31 cellular contexts compared by ENCODE assay signal in the genomic region with DNA sequence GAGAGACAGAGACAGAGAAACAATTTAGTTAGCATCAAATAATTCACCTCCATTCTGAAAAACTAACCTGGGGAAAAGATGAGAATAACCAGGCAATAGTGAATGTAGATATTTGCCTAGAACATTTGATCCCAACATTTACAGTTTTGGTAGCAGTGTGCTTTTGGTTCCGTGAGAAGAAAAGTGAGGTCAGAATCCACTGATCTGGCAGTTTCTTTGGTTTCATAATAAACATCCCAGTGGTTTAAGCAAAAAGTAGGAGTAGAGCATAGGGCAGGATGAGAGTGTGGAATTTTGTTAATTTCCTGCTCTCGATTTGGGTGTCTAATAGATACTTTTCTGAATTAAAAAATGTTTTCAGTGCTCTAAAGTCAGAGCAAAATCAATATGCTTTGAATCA.
"Had no signal": no experiment of that assay in that cellular context is flagged by ENCODE, and none has a peak within 500 bp of the region (broad histone marks: within the 10 kb centered on the region; RNA-seq: fewer than 3 reads in every experiment).

No MANE protein-coding gene starts in this region.

- DNase-seq: activated CD4-positive, alpha-beta T cell treated with anti-CD3 and anti-CD28 coated beads for 1 hour; activated CD4-positive, alpha-beta T cell treated with anti-CD3 and anti-CD28 coated beads for 48 hours; activated CD4-positive, CD25-positive, alpha-beta regulatory T cell; activated CD8-positive, alpha-beta T cell treated with anti-CD3 and anti-CD28 coated beads for 36 hours; activated gamma-delta T cell; activated naive CD4-positive, alpha-beta T cell treated with Interleukin-2 at 50 U/mL for 16 hours; activated naive CD8-positive, alpha-beta T cell treated with anti-CD3 and anti-CD28 coated beads, Interleukin-2, amount 10 ng/mL, durations not matched to agents 7 days and 5 days; activated T-cell treated with anti-CD3 and anti-CD28 coated beads, Interleukin-2, amount 50 U/mL, for 24 hours; amygdala; NCI-H1105; NCI-H1417 treated with DMSO at 0.1 percent for 48 hours; NCI-H187 treated with DMSO at 0.1 percent for 48 hours; NCI-H2081 treated with DMSO at 0.1 percent for 48 hours; NCI-H226; NCI-H446 treated with DMSO at 0.1 percent for 48 hours; NCI-H524; NCI-H69; NCI-H82; PC-3; SIG-M5; SW 1271; T-helper 1 cell; T1000; WERI-Rb-1 had no signal

- H3K4me3 ChIP-seq: ascending aorta, cardiac muscle cell, K562 had no signal

- FAIRE-seq: K562, RCC 7860 had no signal

- ATAC-seq: activated CD8-positive, alpha-beta T cell treated with anti-CD3 and anti-CD28 coated beads for 36 hours; K562; PC-3; Right ventricle myocardium inferior; SK-N-SH treated with all-trans-retinoic acid at 6 μM for 48 hours had no signal

- H3K27ac ChIP-seq: ascending aorta, cardiac muscle cell, RWPE1, WERI-Rb-1 had no signal

- H3K9me3 ChIP-seq: ascending aorta had no signal

- H3K27me3 ChIP-seq: ascending aorta, cardiac muscle cell had no signal

- H3K4me1 ChIP-seq: ascending aorta had no signal

- H3K36me3 ChIP-seq: ascending aorta, cardiac muscle cell, WERI-Rb-1 had no signal
